22 cellular contexts compared by ENCODE assay signal in the genomic region with DNA sequence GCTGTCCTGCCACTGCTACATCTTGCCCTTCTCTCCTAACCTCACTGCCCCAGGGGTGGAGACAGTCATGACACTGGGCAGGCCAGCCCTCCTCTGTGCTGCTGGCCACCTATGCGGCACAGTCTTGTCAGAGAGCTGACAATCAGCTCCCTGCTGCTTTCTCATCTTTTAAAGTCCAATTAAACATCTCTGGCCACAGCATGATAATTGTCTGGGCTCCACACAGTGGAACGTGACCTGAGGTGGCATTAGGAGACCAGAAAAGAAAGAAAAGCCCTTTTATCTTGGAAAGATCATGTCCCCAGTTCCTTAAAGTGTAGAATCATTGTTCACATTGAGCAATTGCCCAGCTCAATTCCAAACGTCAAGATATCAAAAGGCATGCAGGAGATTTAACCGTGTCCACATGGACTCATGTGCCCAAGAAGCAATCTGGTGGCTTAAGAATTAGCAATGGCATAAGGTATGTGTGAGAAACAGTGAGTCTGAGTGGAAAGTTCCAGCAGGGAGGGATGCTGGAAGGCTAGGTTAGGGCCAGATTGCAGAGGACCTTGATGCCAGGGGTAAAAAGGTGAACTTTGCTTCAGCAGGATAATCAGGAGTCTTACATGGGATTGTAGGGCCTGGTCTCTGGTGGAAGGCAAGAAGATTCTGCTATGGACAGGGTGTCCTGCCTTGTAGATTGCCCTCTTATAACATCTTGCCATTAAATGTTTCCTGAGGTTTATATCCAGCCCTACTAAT. TPM values are rescaled to one million over a fixed set of nuclear protein-coding genes. Genes with fewer than 3 reads are reported as not detected.
DNase-seq lines count a peak whose midpoint lies in the region; ATAC-seq and TF ChIP-seq lines count a peak whose summit lies in the region.
"Had no signal": no experiment of that assay in that cellular context is flagged by ENCODE, and none has a peak within 500 bp of the region (broad histone marks: within the 10 kb centered on the region; RNA-seq: fewer than 3 reads in every experiment).

No MANE protein-coding gene starts in this region.

- no peaks in the 10 kb centered on the region for H3K9me2 ChIP-seq in GM23248 (ENCODE audit: insufficient read depth)

- in situ Hi-C loops in GM23248 (cut with MboI): no loop called here

- H3K9ac ChIP-seq in endocrine pancreas (ENCODE audit: control insufficient read depth, insufficient read depth, low read length) (peak overlapping the region; percentile 27), liver (ENCODE audit: low read depth in 1 of 2, low read length in 2 of 2) (peak overlapping the region; percentile 17 to 66), GM23248 (no peak overlapping the region)
- H3K9ac ChIP-seq: KMS-11 had no signal

- H3K4me1 ChIP-seq in endocrine pancreas (ENCODE audit: control insufficient read depth, insufficient read depth, low read length): peaks cover 5% of the 10 kb centered on the region
- peaks cover 0 to 20% (median 12%) of the 10 kb centered on the region in 4 donors for H3K4me1 ChIP-seq in liver (ENCODE audit: control insufficient read depth in 4 of 4, insufficient read depth in 4 of 4, low read length in 3 of 4)
- H3K4me1 ChIP-seq in GM23248 (ENCODE audit: insufficient read depth): no peaks in the 10 kb centered on the region
- H3K4me1 ChIP-seq: lower lobe of right lung had no signal

- ATAC-seq in SK-N-SH treated with all-trans-retinoic acid at 6 μM for 48 hours (no peak), HG03159 (IDR thresholded peaks at IDR 0.05; ENCODE audit: unreplicated experiment) (no peak)
- ATAC-seq: activated CD4-positive, alpha-beta T cell treated with anti-CD3 and anti-CD28 coated beads for 36 hours; stimulated activated naive CD8-positive, alpha-beta T cell treated with anti-CD3 and anti-CD28 coated beads, Interleukin-15, Interleukin-2, amounts not matched to agents 100 U/mL and 50 U/mL, for 24 hours; T-helper 17 cell had no signal

- H3K9me3 ChIP-seq in endocrine pancreas (ENCODE audit: control insufficient read depth, low read length): no peaks in the 10 kb centered on the region
- no peaks in the 10 kb centered on the region for H3K9me3 ChIP-seq in liver (ENCODE audit: control insufficient read depth in 4 of 4, low read length in 3 of 4)
- no peaks in the 10 kb centered on the region for H3K9me3 ChIP-seq in GM23248 (ENCODE audit: low read depth)
- H3K9me3 ChIP-seq: HAP-1, lower lobe of right lung, thoracic aorta had no signal

- H3K4me3 ChIP-seq in endocrine pancreas (ENCODE audit: control insufficient read depth, insufficient read depth, low read length): no peak overlapping the region
- no peak overlapping the region for H3K4me3 ChIP-seq in liver (ENCODE audit: low read depth in 1 of 3, low read length in 3 of 3)
- no peak overlapping the region for H3K4me3 ChIP-seq in GM23248
- H3K4me3 ChIP-seq: HAP-1, lower lobe of right lung, SK-N-MC, thoracic aorta had no signal

- DNase-seq in ELF-1 (ENCODE audit: low read depth, low spot score) (peak; percentile 49), renal cortical epithelial cell (ENCODE audit: low read depth) (peak; percentile 57), GM23248 (no peak)
- DNase-seq: activated CD4-positive, alpha-beta T cell treated with anti-CD3 and anti-CD28 coated beads for 36 hours; activated T-cell treated with anti-CD3 and anti-CD28 coated beads for 4 hours; central memory CD4-positive, alpha-beta T cell; DMS79; GF-D8; lower lobe of right lung; NCI-H446; NCI-H82; stimulated activated naive CD8-positive, alpha-beta T cell treated with anti-CD3 and anti-CD28 coated beads, Interleukin-15, Interleukin-2, amounts not matched to agents 100 U/mL and 50 U/mL, for 24 hours; T-helper 17 cell had no signal

- no peaks in the 10 kb centered on the region for H3K36me3 ChIP-seq in endocrine pancreas (ENCODE audit: control insufficient read depth, insufficient read depth, low read length)
- H3K36me3 ChIP-seq in liver (ENCODE audit: control insufficient read depth in 4 of 4, insufficient read depth in 3 of 4, low read depth in 1 of 4, low read length in 3 of 4): no peaks in the 10 kb centered on the region
- no peaks in the 10 kb centered on the region for H3K36me3 ChIP-seq in GM23248 (ENCODE audit: low read depth)
- H3K36me3 ChIP-seq: HAP-1, lower lobe of right lung, thoracic aorta had no signal

- H4K20me1 ChIP-seq in GM23248 (ENCODE audit: insufficient read depth): no peaks in the 10 kb centered on the region

- H3F3A ChIP-seq in GM23248 (ENCODE audit: insufficient read depth): no peaks in the 10 kb centered on the region

- H3K79me2 ChIP-seq in GM23248 (ENCODE audit: insufficient read depth): no peaks in the 10 kb centered on the region

- 19% methylated on average over 4 of the region's 4 CpGs for WGBS in liver
- 12 to 17% methylated on average over 4 of the region's 4 CpGs for WGBS in GM23248 (ENCODE audit: low coverage in 1 of 2, low lambda C conversion rate in 2 of 2, missing lambda C conversion rate in 2 of 2), 2 experiments

- TF ChIP-seq RAD21 in liver (IDR thresholded peaks at IDR 0.05): no peak

- H3K27ac ChIP-seq in liver (ENCODE audit: low read depth in 1 of 2, low read length in 2 of 2): peak overlapping the region; percentile 72 to 92
- H3K27ac ChIP-seq in GM23248: no peak overlapping the region
- H3K27ac ChIP-seq: KMS-11, lower lobe of right lung, RWPE1, SK-N-MC, thoracic aorta had no signal

- no peak overlapping the region for H2AFZ ChIP-seq in GM23248

- H3K27me3 ChIP-seq in endocrine pancreas (ENCODE audit: control insufficient read depth, insufficient read depth, low read length) (no peaks in the 10 kb centered on the region), liver (ENCODE audit: control insufficient read depth in 4 of 4, insufficient read depth in 4 of 4, low read length in 3 of 4) (no peaks in the 10 kb centered on the region), GM23248 (replicated peaks; ENCODE audit: insufficient read depth) (no peaks in the 10 kb centered on the region)

- H3K4me2 ChIP-seq in GM23248 (ENCODE audit: unreplicated experiment): no peak overlapping the region
- H3K4me2 ChIP-seq: KMS-11 had no signal

- no peak for TF ChIP-seq CTCF in liver (IDR thresholded peaks at IDR 0.05; ENCODE audit: low read depth, low read length, missing input control)

TF ChIP-seq in liver, 16 proteins besides CTCF, POLR2A, EP300 and RAD21:
- TF ChIP-seq YY1 (IDR thresholded peaks at IDR 0.05) (peak; percentile 34), FOXA1 (IDR thresholded peaks at IDR 0.05) (no peak), HNF4A (conservative IDR thresholded peaks at IDR 0.05) (peak; percentile 42 to 63)
- TF ChIP-seq, protein P1, sequence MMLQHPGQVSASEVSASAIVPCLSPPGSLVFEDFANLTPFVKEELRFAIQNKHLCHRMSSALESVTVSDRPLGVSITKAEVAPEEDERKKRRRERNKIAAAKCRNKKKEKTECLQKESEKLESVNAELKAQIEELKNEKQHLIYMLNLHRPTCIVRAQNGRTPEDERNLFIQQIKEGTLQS (IDR thresholded peaks at IDR 0.05): no peak

TF ChIP-seq in SK-N-SH treated with all-trans-retinoic acid at 6 μM for 48 hours, 23 proteins besides CTCF, POLR2A, EP300 and RAD21 (continues in another document):
- TF ChIP-seq, protein P2, sequence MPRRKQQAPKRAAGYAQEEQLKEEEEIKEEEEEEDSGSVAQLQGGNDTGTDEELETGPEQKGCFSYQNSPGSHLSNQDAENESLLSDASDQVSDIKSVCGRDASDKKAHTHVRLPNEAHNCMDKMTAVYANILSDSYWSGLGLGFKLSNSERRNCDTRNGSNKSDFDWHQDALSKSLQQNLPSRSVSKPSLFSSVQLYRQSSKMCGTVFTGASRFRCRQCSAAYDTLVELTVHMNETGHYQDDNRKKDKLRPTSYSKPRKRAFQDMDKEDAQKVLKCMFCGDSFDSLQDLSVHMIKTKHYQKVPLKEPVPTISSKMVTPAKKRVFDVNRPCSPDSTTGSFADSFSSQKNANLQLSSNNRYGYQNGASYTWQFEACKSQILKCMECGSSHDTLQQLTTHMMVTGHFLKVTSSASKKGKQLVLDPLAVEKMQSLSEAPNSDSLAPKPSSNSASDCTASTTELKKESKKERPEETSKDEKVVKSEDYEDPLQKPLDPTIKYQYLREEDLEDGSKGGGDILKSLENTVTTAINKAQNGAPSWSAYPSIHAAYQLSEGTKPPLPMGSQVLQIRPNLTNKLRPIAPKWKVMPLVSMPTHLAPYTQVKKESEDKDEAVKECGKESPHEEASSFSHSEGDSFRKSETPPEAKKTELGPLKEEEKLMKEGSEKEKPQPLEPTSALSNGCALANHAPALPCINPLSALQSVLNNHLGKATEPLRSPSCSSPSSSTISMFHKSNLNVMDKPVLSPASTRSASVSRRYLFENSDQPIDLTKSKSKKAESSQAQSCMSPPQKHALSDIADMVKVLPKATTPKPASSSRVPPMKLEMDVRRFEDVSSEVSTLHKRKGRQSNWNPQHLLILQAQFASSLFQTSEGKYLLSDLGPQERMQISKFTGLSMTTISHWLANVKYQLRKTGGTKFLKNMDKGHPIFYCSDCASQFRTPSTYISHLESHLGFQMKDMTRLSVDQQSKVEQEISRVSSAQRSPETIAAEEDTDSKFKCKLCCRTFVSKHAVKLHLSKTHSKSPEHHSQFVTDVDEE (CRISPR knock-in tag; IDR thresholded peaks at IDR 0.05): no peak
- TF ChIP-seq ZNF8 (CRISPR knock-in tag; IDR thresholded peaks at IDR 0.05) (no peak), ZFP3 (CRISPR knock-in tag; IDR thresholded peaks at IDR 0.05) (no peak), GLIS3 (CRISPR knock-in tag; IDR thresholded peaks at IDR 0.05) (no peak), ZNF565 (CRISPR knock-in tag; conservative IDR thresholded peaks at IDR 0.05; ENCODE audit: low read depth) (no peak), ZFP30 (CRISPR knock-in tag; IDR thresholded peaks at IDR 0.05) (no peak)
- TF ChIP-seq, protein P3, sequence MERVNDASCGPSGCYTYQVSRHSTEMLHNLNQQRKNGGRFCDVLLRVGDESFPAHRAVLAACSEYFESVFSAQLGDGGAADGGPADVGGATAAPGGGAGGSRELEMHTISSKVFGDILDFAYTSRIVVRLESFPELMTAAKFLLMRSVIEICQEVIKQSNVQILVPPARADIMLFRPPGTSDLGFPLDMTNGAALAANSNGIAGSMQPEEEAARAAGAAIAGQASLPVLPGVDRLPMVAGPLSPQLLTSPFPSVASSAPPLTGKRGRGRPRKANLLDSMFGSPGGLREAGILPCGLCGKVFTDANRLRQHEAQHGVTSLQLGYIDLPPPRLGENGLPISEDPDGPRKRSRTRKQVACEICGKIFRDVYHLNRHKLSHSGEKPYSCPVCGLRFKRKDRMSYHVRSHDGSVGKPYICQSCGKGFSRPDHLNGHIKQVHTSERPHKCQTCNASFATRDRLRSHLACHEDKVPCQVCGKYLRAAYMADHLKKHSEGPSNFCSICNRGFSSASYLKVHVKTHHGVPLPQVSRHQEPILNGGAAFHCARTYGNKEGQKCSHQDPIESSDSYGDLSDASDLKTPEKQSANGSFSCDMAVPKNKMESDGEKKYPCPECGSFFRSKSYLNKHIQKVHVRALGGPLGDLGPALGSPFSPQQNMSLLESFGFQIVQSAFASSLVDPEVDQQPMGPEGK (CRISPR knock-in tag; IDR thresholded peaks at IDR 0.05; ENCODE audit: borderline replicate concordance): no peak

RNA-seq across cellular contexts. Expression of a gene that starts 15.3 kb away (rescaled TPM):
- total RNA-seq in liver (10 to 100 TPM in 1 of 2 donors, 1 to 10 TPM in 1; 3.8 to 18.9 TPM), renal cortical epithelial cell (0.52 and 1.5 TPM in 2 replicates)
- polyA plus RNA-seq in liver (1 to 10 TPM; 1.8 to 3.0 TPM), GM23248 (2016; fragmentation: Nextera tagmentation; extraction: Ambion mirVana) (not detected in 2 replicates)
- not detected in 2 replicates for total RNA-seq in GM23248 (2014; rRNA removed; shearing (Covaris generic))
